In the genomic region with DNA sequence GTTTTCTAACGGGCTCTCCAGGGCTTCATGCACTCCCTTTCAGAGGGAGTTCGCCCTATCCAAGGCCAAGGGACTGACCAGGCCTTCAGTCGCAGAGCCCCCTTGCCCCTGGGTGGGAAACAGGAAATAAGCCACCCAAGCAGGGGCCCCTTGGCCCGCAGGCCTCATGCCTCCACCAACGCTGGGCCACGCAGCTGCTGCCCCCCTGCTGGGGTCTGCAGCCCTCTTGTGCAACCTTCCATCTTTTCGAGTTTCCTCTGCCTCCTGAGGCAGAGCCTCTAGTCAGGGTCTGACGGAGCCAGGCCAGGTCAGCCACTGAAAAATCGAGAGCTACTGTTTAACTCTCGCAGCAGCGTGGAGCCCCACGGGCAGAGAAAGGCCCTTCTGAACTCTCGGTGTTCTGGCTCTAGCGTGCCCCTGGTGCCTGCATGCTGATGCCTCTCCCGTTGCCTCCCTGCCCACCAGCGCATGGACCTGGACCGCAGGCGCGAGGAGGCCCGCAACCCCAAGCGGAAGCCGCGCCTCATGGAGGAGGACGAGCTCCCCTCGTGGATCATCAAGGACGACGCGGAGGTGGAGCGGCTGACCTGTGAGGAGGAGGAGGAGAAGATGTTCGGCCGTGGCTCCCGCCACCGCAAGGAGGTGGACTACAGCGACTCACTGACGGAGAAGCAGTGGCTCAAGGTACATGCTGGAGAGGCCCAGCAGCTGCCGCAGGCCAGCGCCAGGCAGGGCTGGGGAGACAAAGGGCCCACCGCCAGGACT, we compare ENCODE assay signal across 1 cellular context.
TF ChIP-seq lines count a peak whose summit lies in the region.

No MANE protein-coding gene starts in this region.

TF ChIP-seq in K562, 482 proteins besides CTCF, POLR2A, EP300 and RAD21:
- TF ChIP-seq ZBTB33 (CRISPR knock-in tag; IDR thresholded peaks at IDR 0.05) (peak; percentile 94), KLF1 (tag; IDR thresholded peaks at IDR 0.05) (no peak), SOX6 (IDR thresholded peaks at IDR 0.05) (no peak), ZNF695 (CRISPR knock-in tag; IDR thresholded peaks at IDR 0.05) (no peak)
- TF ChIP-seq, protein P1, sequence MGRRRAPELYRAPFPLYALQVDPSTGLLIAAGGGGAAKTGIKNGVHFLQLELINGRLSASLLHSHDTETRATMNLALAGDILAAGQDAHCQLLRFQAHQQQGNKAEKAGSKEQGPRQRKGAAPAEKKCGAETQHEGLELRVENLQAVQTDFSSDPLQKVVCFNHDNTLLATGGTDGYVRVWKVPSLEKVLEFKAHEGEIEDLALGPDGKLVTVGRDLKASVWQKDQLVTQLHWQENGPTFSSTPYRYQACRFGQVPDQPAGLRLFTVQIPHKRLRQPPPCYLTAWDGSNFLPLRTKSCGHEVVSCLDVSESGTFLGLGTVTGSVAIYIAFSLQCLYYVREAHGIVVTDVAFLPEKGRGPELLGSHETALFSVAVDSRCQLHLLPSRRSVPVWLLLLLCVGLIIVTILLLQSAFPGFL (CRISPR knock-in tag; IDR thresholded peaks at IDR 0.05), result no peak
- TF ChIP-seq, protein P2, sequence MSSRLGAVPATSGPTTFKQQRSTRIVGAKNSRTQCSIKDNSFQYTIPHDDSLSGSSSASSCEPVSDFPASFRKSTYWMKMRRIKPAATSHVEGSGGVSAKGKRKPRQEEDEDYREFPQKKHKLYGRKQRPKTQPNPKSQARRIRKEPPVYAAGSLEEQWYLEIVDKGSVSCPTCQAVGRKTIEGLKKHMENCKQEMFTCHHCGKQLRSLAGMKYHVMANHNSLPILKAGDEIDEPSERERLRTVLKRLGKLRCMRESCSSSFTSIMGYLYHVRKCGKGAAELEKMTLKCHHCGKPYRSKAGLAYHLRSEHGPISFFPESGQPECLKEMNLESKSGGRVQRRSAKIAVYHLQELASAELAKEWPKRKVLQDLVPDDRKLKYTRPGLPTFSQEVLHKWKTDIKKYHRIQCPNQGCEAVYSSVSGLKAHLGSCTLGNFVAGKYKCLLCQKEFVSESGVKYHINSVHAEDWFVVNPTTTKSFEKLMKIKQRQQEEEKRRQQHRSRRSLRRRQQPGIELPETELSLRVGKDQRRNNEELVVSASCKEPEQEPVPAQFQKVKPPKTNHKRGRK (tag; IDR thresholded peaks at IDR 0.05), result no peak
